ENCODE assay signal across 1 cellular context in the genomic region with DNA sequence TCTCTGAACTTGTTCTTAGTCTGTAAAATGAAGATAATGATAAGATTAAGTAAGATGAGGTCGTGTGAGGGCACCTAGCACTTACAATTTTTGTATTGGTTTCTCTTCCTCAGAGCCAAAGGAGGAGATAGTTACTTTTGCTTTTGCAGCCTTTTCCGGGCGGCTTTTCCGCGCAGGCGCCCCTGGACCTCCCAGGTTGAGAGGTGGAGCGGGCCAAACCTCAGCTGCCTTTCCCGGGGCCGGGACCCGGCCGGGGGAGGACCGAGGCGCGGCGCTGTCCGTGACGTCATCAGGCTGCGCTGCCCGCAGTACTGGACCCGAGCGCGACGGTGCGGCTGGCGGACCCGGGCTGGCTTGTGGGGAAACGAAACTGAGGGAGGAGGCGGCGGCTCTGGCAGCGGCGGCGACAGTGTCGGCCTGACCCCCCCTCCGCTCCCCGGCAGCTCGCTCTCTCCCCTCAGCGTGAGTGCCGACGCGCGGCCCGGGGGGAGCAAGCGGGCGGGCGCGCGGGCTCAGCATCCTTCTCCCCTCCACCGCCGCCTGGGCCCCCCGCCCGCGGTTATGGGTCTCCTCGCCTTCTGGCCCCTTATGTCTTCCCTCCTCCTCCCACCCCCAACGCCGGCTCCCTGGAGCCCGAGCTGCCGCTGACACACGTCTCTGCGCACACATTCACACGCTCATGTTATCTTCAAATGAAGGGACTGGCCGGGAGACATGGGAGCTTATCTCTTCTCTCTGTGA.
A peak's percentile ranks its signal among the peaks of the same experiment; 100 is the strongest.
TF ChIP-seq lines count a peak whose summit lies in the region.

A gene with protein sequence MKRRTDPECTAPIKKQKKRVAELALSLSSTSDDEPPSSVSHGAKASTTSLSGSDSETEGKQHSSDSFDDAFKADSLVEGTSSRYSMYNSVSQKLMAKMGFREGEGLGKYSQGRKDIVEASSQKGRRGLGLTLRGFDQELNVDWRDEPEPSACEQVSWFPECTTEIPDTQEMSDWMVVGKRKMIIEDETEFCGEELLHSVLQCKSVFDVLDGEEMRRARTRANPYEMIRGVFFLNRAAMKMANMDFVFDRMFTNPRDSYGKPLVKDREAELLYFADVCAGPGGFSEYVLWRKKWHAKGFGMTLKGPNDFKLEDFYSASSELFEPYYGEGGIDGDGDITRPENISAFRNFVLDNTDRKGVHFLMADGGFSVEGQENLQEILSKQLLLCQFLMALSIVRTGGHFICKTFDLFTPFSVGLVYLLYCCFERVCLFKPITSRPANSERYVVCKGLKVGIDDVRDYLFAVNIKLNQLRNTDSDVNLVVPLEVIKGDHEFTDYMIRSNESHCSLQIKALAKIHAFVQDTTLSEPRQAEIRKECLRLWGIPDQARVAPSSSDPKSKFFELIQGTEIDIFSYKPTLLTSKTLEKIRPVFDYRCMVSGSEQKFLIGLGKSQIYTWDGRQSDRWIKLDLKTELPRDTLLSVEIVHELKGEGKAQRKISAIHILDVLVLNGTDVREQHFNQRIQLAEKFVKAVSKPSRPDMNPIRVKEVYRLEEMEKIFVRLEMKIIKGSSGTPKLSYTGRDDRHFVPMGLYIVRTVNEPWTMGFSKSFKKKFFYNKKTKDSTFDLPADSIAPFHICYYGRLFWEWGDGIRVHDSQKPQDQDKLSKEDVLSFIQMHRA (plus strand): TSS at position 306 of the 741 bp plus-strand sequence. CDS start 2,409 bp downstream, outside the sequence.

TF ChIP-seq in K562, 482 proteins besides CTCF, POLR2A, EP300 and RAD21 (continued from another document and continues in another):
- TF ChIP-seq, protein P1, sequence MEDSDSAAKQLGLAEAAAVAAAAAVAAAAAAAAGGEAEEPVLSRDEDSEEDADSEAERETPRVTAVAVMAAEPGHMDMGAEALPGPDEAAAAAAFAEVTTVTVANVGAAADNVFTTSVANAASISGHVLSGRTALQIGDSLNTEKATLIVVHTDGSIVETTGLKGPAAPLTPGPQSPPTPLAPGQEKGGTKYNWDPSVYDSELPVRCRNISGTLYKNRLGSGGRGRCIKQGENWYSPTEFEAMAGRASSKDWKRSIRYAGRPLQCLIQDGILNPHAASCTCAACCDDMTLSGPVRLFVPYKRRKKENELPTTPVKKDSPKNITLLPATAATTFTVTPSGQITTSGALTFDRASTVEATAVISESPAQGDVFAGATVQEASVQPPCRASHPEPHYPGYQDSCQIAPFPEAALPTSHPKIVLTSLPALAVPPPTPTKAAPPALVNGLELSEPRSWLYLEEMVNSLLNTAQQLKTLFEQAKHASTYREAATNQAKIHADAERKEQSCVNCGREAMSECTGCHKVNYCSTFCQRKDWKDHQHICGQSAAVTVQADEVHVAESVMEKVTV (CRISPR knock-in tag; IDR thresholded peaks at IDR 0.05), result peak; percentile 43; the same call in 1 of the 2 replicates
- TF ChIP-seq XRCC5 (IDR thresholded peaks at IDR 0.05; ENCODE audit: low read depth, low read length), result peak; percentile 20; the same call in 1 of the 2 replicates
- no peak for TF ChIP-seq ZNF589 (CRISPR knock-in tag; IDR thresholded peaks at IDR 0.05; ENCODE audit: low read depth)
- no peak for TF ChIP-seq TCF7 (IDR thresholded peaks at IDR 0.05; ENCODE audit: borderline replicate concordance)
- TF ChIP-seq CBX1 (IDR thresholded peaks at IDR 0.05; ENCODE audit: low read depth), result peak; percentile 83; the same call in 1 of the 2 replicates
- TF ChIP-seq JUNB (CRISPR knock-in tag; conservative IDR thresholded peaks at IDR 0.05), result peak; percentile 88
- TF ChIP-seq, protein P2, sequence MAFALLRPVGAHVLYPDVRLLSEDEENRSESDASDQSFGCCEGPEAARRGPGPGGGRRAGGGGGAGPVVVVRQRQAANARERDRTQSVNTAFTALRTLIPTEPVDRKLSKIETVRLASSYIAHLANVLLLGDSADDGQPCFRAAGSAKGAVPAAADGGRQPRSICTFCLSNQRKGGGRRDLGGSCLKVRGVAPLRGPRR (CRISPR knock-in tag; IDR thresholded peaks at IDR 0.05), result no peak
- TF ChIP-seq CEBPG (CRISPR knock-in tag; IDR thresholded peaks at IDR 0.05), result no peak
- no peak for TF ChIP-seq CEBPG (tag; conservative IDR thresholded peaks at IDR 0.05 in 1 of 2, IDR thresholded peaks at IDR 0.05 in 1 of 2)
- TF ChIP-seq, protein P3, sequence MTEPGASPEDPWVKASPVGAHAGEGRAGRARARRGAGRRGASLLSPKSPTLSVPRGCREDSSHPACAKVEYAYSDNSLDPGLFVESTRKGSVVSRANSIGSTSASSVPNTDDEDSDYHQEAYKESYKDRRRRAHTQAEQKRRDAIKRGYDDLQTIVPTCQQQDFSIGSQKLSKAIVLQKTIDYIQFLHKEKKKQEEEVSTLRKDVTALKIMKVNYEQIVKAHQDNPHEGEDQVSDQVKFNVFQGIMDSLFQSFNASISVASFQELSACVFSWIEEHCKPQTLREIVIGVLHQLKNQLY (CRISPR knock-in tag; conservative IDR thresholded peaks at IDR 0.05), result no peak; a peak in 1 of 4 replicates
- TF ChIP-seq ZNF165 (CRISPR knock-in tag; IDR thresholded peaks at IDR 0.05; ENCODE audit: borderline replicate concordance), result peak; percentile 92; the same call in 1 of the 2 replicates
- no peak for TF ChIP-seq SRSF7 (optimal IDR thresholded peaks at IDR 0.05; ENCODE audit: low read depth, low read length)
- peak; percentile 73 for TF ChIP-seq POLR2B (IDR thresholded peaks at IDR 0.05; ENCODE audit: low read depth, partially characterized antibody)
- no peak for TF ChIP-seq ZNF699 (CRISPR knock-in tag; IDR thresholded peaks at IDR 0.05; ENCODE audit: insufficient replicate concordance)
- TF ChIP-seq, protein P4, sequence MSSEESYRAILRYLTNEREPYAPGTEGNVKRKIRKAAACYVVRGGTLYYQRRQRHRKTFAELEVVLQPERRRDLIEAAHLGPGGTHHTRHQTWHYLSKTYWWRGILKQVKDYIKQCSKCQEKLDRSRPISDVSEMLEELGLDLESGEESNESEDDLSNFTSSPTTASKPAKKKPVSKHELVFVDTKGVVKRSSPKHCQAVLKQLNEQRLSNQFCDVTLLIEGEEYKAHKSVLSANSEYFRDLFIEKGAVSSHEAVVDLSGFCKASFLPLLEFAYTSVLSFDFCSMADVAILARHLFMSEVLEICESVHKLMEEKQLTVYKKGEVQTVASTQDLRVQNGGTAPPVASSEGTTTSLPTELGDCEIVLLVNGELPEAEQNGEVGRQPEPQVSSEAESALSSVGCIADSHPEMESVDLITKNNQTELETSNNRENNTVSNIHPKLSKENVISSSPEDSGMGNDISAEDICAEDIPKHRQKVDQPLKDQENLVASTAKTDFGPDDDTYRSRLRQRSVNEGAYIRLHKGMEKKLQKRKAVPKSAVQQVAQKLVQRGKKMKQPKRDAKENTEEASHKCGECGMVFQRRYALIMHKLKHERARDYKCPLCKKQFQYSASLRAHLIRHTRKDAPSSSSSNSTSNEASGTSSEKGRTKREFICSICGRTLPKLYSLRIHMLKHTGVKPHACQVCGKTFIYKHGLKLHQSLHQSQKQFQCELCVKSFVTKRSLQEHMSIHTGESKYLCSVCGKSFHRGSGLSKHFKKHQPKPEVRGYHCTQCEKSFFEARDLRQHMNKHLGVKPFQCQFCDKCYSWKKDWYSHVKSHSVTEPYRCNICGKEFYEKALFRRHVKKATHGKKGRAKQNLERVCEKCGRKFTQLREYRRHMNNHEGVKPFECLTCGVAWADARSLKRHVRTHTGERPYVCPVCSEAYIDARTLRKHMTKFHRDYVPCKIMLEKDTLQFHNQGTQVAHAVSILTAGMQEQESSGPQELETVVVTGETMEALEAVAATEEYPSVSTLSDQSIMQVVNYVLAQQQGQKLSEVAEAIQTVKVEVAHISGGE (CRISPR knock-in tag; IDR thresholded peaks at IDR 0.05), result peak in 2 of 3 experiments; percentile 24 to 90; a peak in 3 of 6 replicates
- peak; percentile 79 for TF ChIP-seq SMAD1 (IDR thresholded peaks at IDR 0.05; ENCODE audit: low read depth, low read length, partially characterized antibody)
- TF ChIP-seq, protein P5, sequence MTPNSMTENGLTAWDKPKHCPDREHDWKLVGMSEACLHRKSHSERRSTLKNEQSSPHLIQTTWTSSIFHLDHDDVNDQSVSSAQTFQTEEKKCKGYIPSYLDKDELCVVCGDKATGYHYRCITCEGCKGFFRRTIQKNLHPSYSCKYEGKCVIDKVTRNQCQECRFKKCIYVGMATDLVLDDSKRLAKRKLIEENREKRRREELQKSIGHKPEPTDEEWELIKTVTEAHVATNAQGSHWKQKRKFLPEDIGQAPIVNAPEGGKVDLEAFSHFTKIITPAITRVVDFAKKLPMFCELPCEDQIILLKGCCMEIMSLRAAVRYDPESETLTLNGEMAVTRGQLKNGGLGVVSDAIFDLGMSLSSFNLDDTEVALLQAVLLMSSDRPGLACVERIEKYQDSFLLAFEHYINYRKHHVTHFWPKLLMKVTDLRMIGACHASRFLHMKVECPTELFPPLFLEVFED (CRISPR knock-in tag; conservative IDR thresholded peaks at IDR 0.05), result peak; percentile 86; the same call in 1 of the 2 replicates
- TF ChIP-seq SIN3A (IDR thresholded peaks at IDR 0.05; ENCODE audit: borderline replicate concordance in 2 of 2, control insufficient read depth in 1 of 2, low read depth in 2 of 2, low read length in 2 of 2), result peak; percentile 92 to 98
- TF ChIP-seq NBN (IDR thresholded peaks at IDR 0.05; ENCODE audit: low read depth), result peak; percentile 100
- peak; percentile 61 for TF ChIP-seq RBM22 (IDR thresholded peaks at IDR 0.05; ENCODE audit: low read depth, low read length, poor library complexity, severe bottlenecking)
- peak; percentile 76 for TF ChIP-seq DIDO1 (tag; IDR thresholded peaks at IDR 0.05; ENCODE audit: low read depth)
- TF ChIP-seq PHF20 (IDR thresholded peaks at IDR 0.05; ENCODE audit: partially characterized antibody), result peak; percentile 97
- TF ChIP-seq CREB1 (IDR thresholded peaks at IDR 0.05), result peak; percentile 98
- peak; percentile 99 for TF ChIP-seq CREB1 (CRISPR knock-in tag; IDR thresholded peaks at IDR 0.05)
- no peak for TF ChIP-seq NCOA6 (IDR thresholded peaks at IDR 0.05)
- TF ChIP-seq ZFX (CRISPR knock-in tag; IDR thresholded peaks at IDR 0.05), result peak; percentile 90
- TF ChIP-seq ZNF121 (CRISPR knock-in tag; conservative IDR thresholded peaks at IDR 0.05), result no peak
- TF ChIP-seq, protein P6, sequence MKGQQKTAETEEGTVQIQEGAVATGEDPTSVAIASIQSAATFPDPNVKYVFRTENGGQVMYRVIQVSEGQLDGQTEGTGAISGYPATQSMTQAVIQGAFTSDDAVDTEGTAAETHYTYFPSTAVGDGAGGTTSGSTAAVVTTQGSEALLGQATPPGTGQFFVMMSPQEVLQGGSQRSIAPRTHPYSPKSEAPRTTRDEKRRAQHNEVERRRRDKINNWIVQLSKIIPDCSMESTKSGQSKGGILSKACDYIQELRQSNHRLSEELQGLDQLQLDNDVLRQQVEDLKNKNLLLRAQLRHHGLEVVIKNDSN (CRISPR knock-in tag; IDR thresholded peaks at IDR 0.05), result no peak
- peak; percentile 89 for TF ChIP-seq SMAD4 (CRISPR knock-in tag; conservative IDR thresholded peaks at IDR 0.05)
- TF ChIP-seq, protein P7, sequence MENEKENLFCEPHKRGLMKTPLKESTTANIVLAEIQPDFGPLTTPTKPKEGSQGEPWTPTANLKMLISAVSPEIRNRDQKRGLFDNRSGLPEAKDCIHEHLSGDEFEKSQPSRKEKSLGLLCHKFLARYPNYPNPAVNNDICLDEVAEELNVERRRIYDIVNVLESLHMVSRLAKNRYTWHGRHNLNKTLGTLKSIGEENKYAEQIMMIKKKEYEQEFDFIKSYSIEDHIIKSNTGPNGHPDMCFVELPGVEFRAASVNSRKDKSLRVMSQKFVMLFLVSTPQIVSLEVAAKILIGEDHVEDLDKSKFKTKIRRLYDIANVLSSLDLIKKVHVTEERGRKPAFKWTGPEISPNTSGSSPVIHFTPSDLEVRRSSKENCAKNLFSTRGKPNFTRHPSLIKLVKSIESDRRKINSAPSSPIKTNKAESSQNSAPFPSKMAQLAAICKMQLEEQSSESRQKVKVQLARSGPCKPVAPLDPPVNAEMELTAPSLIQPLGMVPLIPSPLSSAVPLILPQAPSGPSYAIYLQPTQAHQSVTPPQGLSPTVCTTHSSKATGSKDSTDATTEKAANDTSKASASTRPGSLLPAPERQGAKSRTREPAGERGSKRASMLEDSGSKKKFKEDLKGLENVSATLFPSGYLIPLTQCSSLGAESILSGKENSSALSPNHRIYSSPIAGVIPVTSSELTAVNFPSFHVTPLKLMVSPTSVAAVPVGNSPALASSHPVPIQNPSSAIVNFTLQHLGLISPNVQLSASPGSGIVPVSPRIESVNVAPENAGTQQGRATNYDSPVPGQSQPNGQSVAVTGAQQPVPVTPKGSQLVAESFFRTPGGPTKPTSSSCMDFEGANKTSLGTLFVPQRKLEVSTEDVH (IDR thresholded peaks at IDR 0.05; ENCODE audit: low read depth, partially characterized antibody), result peak; percentile 89
- TF ChIP-seq, protein P8, sequence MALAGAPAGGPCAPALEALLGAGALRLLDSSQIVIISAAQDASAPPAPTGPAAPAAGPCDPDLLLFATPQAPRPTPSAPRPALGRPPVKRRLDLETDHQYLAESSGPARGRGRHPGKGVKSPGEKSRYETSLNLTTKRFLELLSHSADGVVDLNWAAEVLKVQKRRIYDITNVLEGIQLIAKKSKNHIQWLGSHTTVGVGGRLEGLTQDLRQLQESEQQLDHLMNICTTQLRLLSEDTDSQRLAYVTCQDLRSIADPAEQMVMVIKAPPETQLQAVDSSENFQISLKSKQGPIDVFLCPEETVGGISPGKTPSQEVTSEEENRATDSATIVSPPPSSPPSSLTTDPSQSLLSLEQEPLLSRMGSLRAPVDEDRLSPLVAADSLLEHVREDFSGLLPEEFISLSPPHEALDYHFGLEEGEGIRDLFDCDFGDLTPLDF (CRISPR knock-in tag; IDR thresholded peaks at IDR 0.05), result peak; percentile 87
- TF ChIP-seq HMG20A (CRISPR knock-in tag; conservative IDR thresholded peaks at IDR 0.05), result no peak
- no peak for TF ChIP-seq ZZZ3 (IDR thresholded peaks at IDR 0.05)
- peak in 1 of 2 experiments; percentile 84; a peak in 1 of 4 replicates for TF ChIP-seq CSDE1 (IDR thresholded peaks at IDR 0.05)
- TF ChIP-seq, protein P9, sequence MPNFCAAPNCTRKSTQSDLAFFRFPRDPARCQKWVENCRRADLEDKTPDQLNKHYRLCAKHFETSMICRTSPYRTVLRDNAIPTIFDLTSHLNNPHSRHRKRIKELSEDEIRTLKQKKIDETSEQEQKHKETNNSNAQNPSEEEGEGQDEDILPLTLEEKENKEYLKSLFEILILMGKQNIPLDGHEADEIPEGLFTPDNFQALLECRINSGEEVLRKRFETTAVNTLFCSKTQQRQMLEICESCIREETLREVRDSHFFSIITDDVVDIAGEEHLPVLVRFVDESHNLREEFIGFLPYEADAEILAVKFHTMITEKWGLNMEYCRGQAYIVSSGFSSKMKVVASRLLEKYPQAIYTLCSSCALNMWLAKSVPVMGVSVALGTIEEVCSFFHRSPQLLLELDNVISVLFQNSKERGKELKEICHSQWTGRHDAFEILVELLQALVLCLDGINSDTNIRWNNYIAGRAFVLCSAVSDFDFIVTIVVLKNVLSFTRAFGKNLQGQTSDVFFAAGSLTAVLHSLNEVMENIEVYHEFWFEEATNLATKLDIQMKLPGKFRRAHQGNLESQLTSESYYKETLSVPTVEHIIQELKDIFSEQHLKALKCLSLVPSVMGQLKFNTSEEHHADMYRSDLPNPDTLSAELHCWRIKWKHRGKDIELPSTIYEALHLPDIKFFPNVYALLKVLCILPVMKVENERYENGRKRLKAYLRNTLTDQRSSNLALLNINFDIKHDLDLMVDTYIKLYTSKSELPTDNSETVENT (CRISPR knock-in tag; IDR thresholded peaks at IDR 0.05), result peak; percentile 69; the same call in 1 of the 2 replicates
- no peak for TF ChIP-seq SNIP1 (IDR thresholded peaks at IDR 0.05; ENCODE audit: low read depth)
- TF ChIP-seq U2AF1 (optimal IDR thresholded peaks at IDR 0.05; ENCODE audit: low read depth, low read length), result peak; percentile 72
